20 cellular contexts compared by ENCODE assay signal in the genomic region with DNA sequence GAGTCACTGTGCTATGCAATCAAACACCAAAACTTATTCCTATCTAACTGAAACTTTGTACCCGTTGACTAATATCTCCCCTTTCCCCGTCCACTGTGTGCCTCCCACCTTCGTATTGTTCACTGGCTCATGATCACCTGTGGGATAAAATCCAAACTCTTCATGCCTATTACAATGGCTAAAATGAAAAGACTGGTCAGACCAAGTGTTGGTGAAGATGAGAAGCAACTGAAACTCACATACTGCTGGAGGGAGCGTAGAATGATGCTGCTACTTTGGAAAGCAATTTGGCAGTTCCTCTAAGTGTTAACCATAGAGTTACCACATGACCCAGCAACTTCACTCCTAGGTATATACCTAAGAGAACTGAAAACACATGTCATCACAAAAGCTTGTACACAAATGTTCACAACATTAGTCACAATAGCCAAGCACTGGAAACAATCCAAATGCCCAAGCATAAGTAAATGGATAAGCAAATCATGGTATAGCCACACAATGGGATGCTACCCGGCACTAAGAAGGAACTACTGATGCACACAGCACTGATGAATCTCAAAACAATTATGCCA. TPM values are rescaled to one million over a fixed set of nuclear protein-coding genes. Genes with fewer than 3 reads are reported as not detected.
DNase-seq lines count a peak whose midpoint lies in the region; ATAC-seq, FAIRE-seq and TF ChIP-seq lines count a peak whose summit lies in the region.
"Had no signal": no experiment of that assay in that cellular context is flagged by ENCODE, and none has a peak within 500 bp of the region (broad histone marks: within the 10 kb centered on the region; RNA-seq: fewer than 3 reads in every experiment).

No MANE protein-coding gene starts in this region.

- H3K27ac Mint-ChIP-seq in MCF 10A (ENCODE audit: low read depth, unreplicated experiment): no peak overlapping the region
- H3K27ac Mint-ChIP-seq: activated naive CD8-positive, alpha-beta T cell treated with anti-CD3 and anti-CD28 coated beads, Interleukin-2, amount 10 ng/mL, durations not matched to agents 7 days and 5 days had no signal

- H3K9me3 Mint-ChIP-seq in MCF 10A (ENCODE audit: unreplicated experiment): no peaks in the 10 kb centered on the region
- H3K9me3 Mint-ChIP-seq: activated naive CD8-positive, alpha-beta T cell treated with anti-CD3 and anti-CD28 coated beads, Interleukin-2, amount 10 ng/mL, durations not matched to agents 7 days and 5 days; CD4-positive, CD25-positive, alpha-beta regulatory T cell; IgD-negative memory B cell had no signal

- FAIRE-seq in pancreas (lab: Jason Lieb, UNC): no peak
- FAIRE-seq: TTC549 had no signal

- H3K9me3 ChIP-seq in breast epithelium (no peaks in the 10 kb centered on the region), pancreas (no peaks in the 10 kb centered on the region), WERI-Rb-1 (ENCODE audit: severe bottlenecking) (no peaks in the 10 kb centered on the region), transverse colon (no peaks in the 10 kb centered on the region)
- H3K9me3 ChIP-seq: gastroesophageal sphincter had no signal

- no peak overlapping the region for H3K27ac ChIP-seq in breast epithelium
- peak overlapping the region; percentile 72 for H3K27ac ChIP-seq in angular gyrus (ENCODE audit: low read depth, low read length)
- no peak overlapping the region for H3K27ac ChIP-seq in epithelial cell of prostate
- H3K27ac ChIP-seq in temporal lobe (ENCODE audit: low read depth, low read length): peak overlapping the region; percentile 69
- H3K27ac ChIP-seq in pancreas: no peak overlapping the region
- no peak overlapping the region for H3K27ac ChIP-seq in WERI-Rb-1
- H3K27ac ChIP-seq in transverse colon: no peak overlapping the region

- BruUV-seq in MCF 10A (replicated peaks; lab: Mats Ljungman, UMichigan): no TSS peak

- 83 to 94% methylated on average over 5 of the region's 5 CpGs for WGBS in pancreas, 2 donors
- WGBS in transverse colon (ENCODE audit: low coverage in 1 of 2), 2 donors: 94 to 100% methylated on average over 4 to 5 of the region's 5 CpGs

- H3K4me3 ChIP-seq in breast epithelium: no peak overlapping the region
- H3K4me3 ChIP-seq in pancreas: no peak overlapping the region
- no peak overlapping the region for H3K4me3 ChIP-seq in WERI-Rb-1 (ENCODE audit: low read depth, low read length)
- no peak overlapping the region for H3K4me3 ChIP-seq in transverse colon
- H3K4me3 ChIP-seq: gastroesophageal sphincter had no signal

- peaks cover 53% of the 10 kb centered on the region for H3K36me3 Mint-ChIP-seq in MCF 10A (ENCODE audit: insufficient read depth, unreplicated experiment)

- H3K4me1 Mint-ChIP-seq in MCF 10A (ENCODE audit: insufficient read depth, unreplicated experiment): peaks cover 14% of the 10 kb centered on the region

- peak; percentile 71 for DNase-seq in MCF 10A (ENCODE audit: unreplicated experiment)
- no peak for DNase-seq in breast epithelium (ENCODE audit: low spot score in 2 of 2)
- DNase-seq in epithelial cell of prostate (ENCODE audit: low read depth, low spot score): peak; percentile 69
- DNase-seq in pancreas: no peak
- no peak for DNase-seq in WERI-Rb-1
- no peak for DNase-seq in transverse colon
- DNase-seq: activated naive CD8-positive, alpha-beta T cell treated with anti-CD3 and anti-CD28 coated beads, Interleukin-2, amount 10 ng/mL, durations not matched to agents 7 days and 5 days; activated T-cell treated with anti-CD3 and anti-CD28 coated beads for 4 hours; CD4-positive, CD25-positive, alpha-beta regulatory T cell; H7; NCI-H2029 treated with DMSO at 0.1 percent for 48 hours; NCI-H510A treated with DMSO at 0.1 percent for 48 hours; RPMI8226; stimulated activated naive CD4-positive, alpha-beta T cell treated with Interleukin-2 at 50 U/mL for 16 hours had no signal

- TF ChIP-seq POLR2A in breast epithelium (IDR thresholded peaks at IDR 0.05) (no peak), transverse colon (IDR thresholded peaks at IDR 0.05) (no peak)

- TF ChIP-seq EP300 in transverse colon (IDR thresholded peaks at IDR 0.05; ENCODE audit: low read depth): no peak

- H3K4me1 ChIP-seq in breast epithelium: peaks cover 0 to 4% of the 10 kb centered on the region in 2 donors
- H3K4me1 ChIP-seq in pancreas: peaks cover 6 to 11% (median 8%) of the 10 kb centered on the region in 3 donors
- H3K4me1 ChIP-seq in transverse colon: peaks cover 0 to 13% (median 8%) of the 10 kb centered on the region in 4 donors

- intact Hi-C loops in MCF 10A (cut with micrococcal nuclease) (no loop called here), breast epithelium (cut with DNase I; ENCODE audit: low total_unique reads) (no loop called here), pancreas (cut with DNase I) (loop anchor here in 1 of 3 donors (10.0 kb wide), 1 partner anchor 168 kb away; a partner anchor contains a TSS), transverse colon (cut with DNase I; ENCODE audit: low total_unique reads) (loop anchor here (10.0 kb wide), 2 partner anchors 168 to 218 kb away; a partner anchor contains a TSS)

- ATAC-seq in pancreas: no peak
- ATAC-seq: gastroesophageal sphincter, left lobe of liver had no signal

- CTCF ChIA-PET in MCF 10A (lab: Yijun Ruan, JAX): interaction anchor here (0.5 to 5.6 kb wide), 3 partner anchors 149 to 217 kb away, joined by 3 to 53 read pairs (median 3); no protein-coding TSS in a partner anchor

- H3K36me3 ChIP-seq in breast epithelium: no peaks in the 10 kb centered on the region
- H3K36me3 ChIP-seq in pancreas: peaks cover 3 to 10% (median 3%) of the 10 kb centered on the region in 3 donors
- peaks cover 59% of the 10 kb centered on the region for H3K36me3 ChIP-seq in WERI-Rb-1
- peaks cover 0 to 11% (median 2%) of the 10 kb centered on the region in 4 donors for H3K36me3 ChIP-seq in transverse colon

- POLR2A ChIA-PET in MCF 10A (lab: Yijun Ruan, JAX): interaction anchor here (1.0 kb wide), 1 partner anchor 14 kb away, joined by 4 read pairs; no protein-coding TSS in a partner anchor

- H3K27me3 ChIP-seq in breast epithelium (no peaks in the 10 kb centered on the region), pancreas (no peaks in the 10 kb centered on the region), WERI-Rb-1 (ENCODE audit: insufficient read depth, low read depth, severe bottlenecking) (no peaks in the 10 kb centered on the region), transverse colon (no peaks in the 10 kb centered on the region)
- H3K27me3 ChIP-seq: gastroesophageal sphincter had no signal

- no peak overlapping the region for H3K4me3 Mint-ChIP-seq in MCF 10A (ENCODE audit: unreplicated experiment)
- H3K4me3 Mint-ChIP-seq: activated naive CD8-positive, alpha-beta T cell treated with anti-CD3 and anti-CD28 coated beads, Interleukin-2, amount 10 ng/mL, durations not matched to agents 7 days and 5 days; CD4-positive, CD25-positive, alpha-beta regulatory T cell; IgD-negative memory B cell had no signal

- in situ Hi-C loops in transverse colon (cut with MboI; ENCODE audit: low pct_ligation_motif_present in 1 of 4, low pct_unique_long_range_greater_than_20kb in 1 of 4, low sequenced_read_pairs in 3 of 4): loop anchor here in 3 of 4 donors (10.0 to 25.0 kb wide), 4 partner anchors 168 to 248 kb away; a partner anchor contains a TSS

- no peaks in the 10 kb centered on the region for H3K27me3 Mint-ChIP-seq in MCF 10A (ENCODE audit: insufficient read depth, unreplicated experiment)
- H3K27me3 Mint-ChIP-seq: activated naive CD8-positive, alpha-beta T cell treated with anti-CD3 and anti-CD28 coated beads, Interleukin-2, amount 10 ng/mL, durations not matched to agents 7 days and 5 days; CD4-positive, CD25-positive, alpha-beta regulatory T cell; IgD-negative memory B cell had no signal

- TF ChIP-seq CTCF in MCF 10A (IDR thresholded peaks at IDR 0.05; ENCODE audit: unreplicated experiment) (no peak), breast epithelium (IDR thresholded peaks at IDR 0.05) (no peak), pancreas (IDR thresholded peaks at IDR 0.05) (no peak), WERI-Rb-1 (IDR thresholded peaks at IDR 0.05; ENCODE audit: low read depth, low read length) (no peak), transverse colon (IDR thresholded peaks at IDR 0.05) (no peak)

RNA-seq across cellular contexts. Expression of a gene that starts 13.1 kb away (rescaled TPM):
- total RNA-seq in MCF 10A (2022) (1,490 and 1,644 TPM in 2 replicates), breast epithelium (1,000 to 10,000 TPM; 2,573 to 5,786 (median 4,399) TPM), temporal lobe (674 TPM), pancreas (1,000 to 10,000 TPM in 2 of 6 donors, 100 to 1,000 TPM in 4; 565 to 1,127 (median 903) TPM), transverse colon (1,000 to 10,000 TPM in 3 of 4 donors, 100 to 1,000 TPM in 1; 892 to 1,969 (median 1,491) TPM)
- 1,000 to 10,000 TPM; 1,140 to 1,334 TPM for polyA plus RNA-seq in pancreas

RNA-seq across cellular contexts. Expression of a gene that starts 20.3 kb away (rescaled TPM):
- 22.4 and 23.6 TPM in 2 replicates for total RNA-seq in MCF 10A (2022)
- 10 to 100 TPM; 28.7 to 33.8 (median 29.0) TPM for total RNA-seq in breast epithelium
- 131 TPM for total RNA-seq in temporal lobe
- total RNA-seq in pancreas: 10 to 100 TPM; 10.7 to 20.7 (median 16.0) TPM
- 10 to 100 TPM in 1 of 2 donors, 1 to 10 TPM in 1; 7.1 to 12.0 TPM for polyA plus RNA-seq in pancreas
- 10 to 100 TPM in 3 of 4 donors, 1 to 10 TPM in 1; 9.6 to 27.9 (median 16.9) TPM for total RNA-seq in transverse colon

RNA-seq across cellular contexts. Expression of a gene that starts 53.1 kb away (rescaled TPM):
- total RNA-seq in MCF 10A (2022) (not detected in 2 replicates), breast epithelium (under 1 TPM in 2 of 3 donors, not detected in 1; 0.29 to 0.33 TPM), temporal lobe (2.7 TPM), pancreas (1 to 10 TPM in 1 of 6 donors, under 1 TPM in 5; 0.25 to 1.4 (median 0.63) TPM), transverse colon (1 to 10 TPM in 1 of 4 donors, under 1 TPM in 1, not detected in 2; 0.27 to 1.9 TPM)
- polyA plus RNA-seq in pancreas: 1 to 10 TPM; 1.2 to 2.0 TPM
- total RNA-seq: left lobe of liver had no signal
- polyA plus RNA-seq: IgD-negative memory B cell had no signal

Comparison
In these comparisons a context has a peak if more than half of its experiments do, and no peak if none do; other contexts are left out.
1. DNase-seq: peak in MCF 10A (single experiment) and epithelial cell of prostate (single experiment); none in breast epithelium (0 of 2), pancreas (0 of 6), WERI-Rb-1 (single experiment) and transverse colon (single experiment).
2. H3K27ac ChIP-seq: peak in angular gyrus (single experiment) and temporal lobe (single experiment); none in breast epithelium (0 of 2), epithelial cell of prostate (single experiment), pancreas (0 of 4), WERI-Rb-1 (single experiment) and transverse colon (0 of 4).